Comparison of ENCODE assay signal across 11 cellular contexts in genomic region chr5:76547891-76548524, GRCh38.
DNase-seq lines count a peak whose midpoint lies in the region; ATAC-seq and TF ChIP-seq lines count a peak whose summit lies in the region.
"Had no signal": no experiment of that assay in that cellular context is flagged by ENCODE, and none has a peak within 500 bp of the region (broad histone marks: within the 10 kb centered on the region; RNA-seq: fewer than 3 reads in every experiment).

No MANE protein-coding gene starts in this region.

- H3K27ac ChIP-seq in spleen: peak overlapping the region; percentile 9 to 93 (median 80)
- H3K27ac ChIP-seq: 22Rv1, neural progenitor cell had no signal

- CTCF ChIA-PET in activated CD8-positive, alpha-beta T cell treated with anti-CD3 and anti-CD28 coated beads, Interleukin-2, amount 10 ng/mL, durations not matched to agents 7 days and 5 days (lab: Charles Lee): interaction anchor here (0.9 to 4.1 kb wide), 13 partner anchors 11 to 373 kb away, joined by 3 to 43 read pairs (median 4); partner anchors contain the start of gene IQGAP2

- H3K36me3 ChIP-seq in spleen: no peaks in the 10 kb centered on the region
- H3K36me3 ChIP-seq: neural progenitor cell had no signal

- H3K4me3 Mint-ChIP-seq in T-helper 1 cell treated with Interleukin-12 subunit alpha and Interleukin-12 subunit beta and Interleukin-4 antibody, amounts not matched to agents 30 μg/mL and 1 μg/mL, for 36 hours: peak overlapping the region; percentile 80
- H3K4me3 Mint-ChIP-seq in activated CD8-positive, alpha-beta T cell treated with anti-CD3 and anti-CD28 coated beads, Interleukin-2, amount 10 ng/mL, durations not matched to agents 7 days and 5 days: peak overlapping the region; percentile 66
- H3K4me3 Mint-ChIP-seq: neural progenitor cell had no signal

- peaks cover 8% of the 10 kb centered on the region for H3K36me3 Mint-ChIP-seq in T-helper 1 cell treated with Interleukin-12 subunit alpha and Interleukin-12 subunit beta and Interleukin-4 antibody, amounts not matched to agents 30 μg/mL and 1 μg/mL, for 36 hours (ENCODE audit: low read depth)
- peaks cover 5% of the 10 kb centered on the region for H3K36me3 Mint-ChIP-seq in activated CD8-positive, alpha-beta T cell treated with anti-CD3 and anti-CD28 coated beads, Interleukin-2, amount 10 ng/mL, durations not matched to agents 7 days and 5 days (ENCODE audit: low read depth)

- no peak for TF ChIP-seq POLR2A in spleen (IDR thresholded peaks at IDR 0.05)

- intact Hi-C loops in spleen (cut with DNase I; ENCODE audit: low total_unique reads): no loop called here

- H3K4me1 ChIP-seq in spleen: peaks cover 17 to 58% (median 48%) of the 10 kb centered on the region in 6 donors
- H3K4me1 ChIP-seq: neural progenitor cell had no signal

- H3K27me3 Mint-ChIP-seq in T-helper 1 cell treated with Interleukin-12 subunit alpha and Interleukin-12 subunit beta and Interleukin-4 antibody, amounts not matched to agents 30 μg/mL and 1 μg/mL, for 36 hours (ENCODE audit: low read depth): no peaks in the 10 kb centered on the region
- no peaks in the 10 kb centered on the region for H3K27me3 Mint-ChIP-seq in activated CD8-positive, alpha-beta T cell treated with anti-CD3 and anti-CD28 coated beads, Interleukin-2, amount 10 ng/mL, durations not matched to agents 7 days and 5 days (ENCODE audit: low read depth)

- H3K27me3 ChIP-seq in spleen (replicated peaks in 1 of 7): no peaks in the 10 kb centered on the region
- H3K27me3 ChIP-seq: neural progenitor cell had no signal

- peak overlapping the region in 1 of 8 donors; percentile 51 for H3K4me3 ChIP-seq in spleen
- H3K4me3 ChIP-seq: neural progenitor cell had no signal

- no peaks in the 10 kb centered on the region for H3K9me3 ChIP-seq in spleen

- ATAC-seq in HG02759 (IDR thresholded peaks at IDR 0.05; ENCODE audit: unreplicated experiment): peak; percentile 36
- ATAC-seq in activated CD8-positive, alpha-beta T cell treated with anti-CD3 and anti-CD28 coated beads, Interleukin-2, amount 10 ng/mL, durations not matched to agents 7 days and 5 days: no peak

- no peak for DNase-seq in T-helper 1 cell
- DNase-seq in activated CD8-positive, alpha-beta T cell treated with anti-CD3 and anti-CD28 coated beads, Interleukin-2, amount 10 ng/mL, durations not matched to agents 7 days and 5 days: no peak
- DNase-seq in spleen: no peak
- no peak for DNase-seq in medulla oblongata (ENCODE audit: extremely low spot score)
- DNase-seq in NAMALWA (ENCODE audit: low spot score): no peak
- no peak for DNase-seq in 8988T
- DNase-seq: NCI-H2171 had no signal

- no peaks in the 10 kb centered on the region for H3K9me3 Mint-ChIP-seq in T-helper 1 cell treated with Interleukin-12 subunit alpha and Interleukin-12 subunit beta and Interleukin-4 antibody, amounts not matched to agents 30 μg/mL and 1 μg/mL, for 36 hours
- H3K9me3 Mint-ChIP-seq in activated CD8-positive, alpha-beta T cell treated with anti-CD3 and anti-CD28 coated beads, Interleukin-2, amount 10 ng/mL, durations not matched to agents 7 days and 5 days (ENCODE audit: insufficient read depth): peaks cover 9% of the 10 kb centered on the region

- peaks cover 58% of the 10 kb centered on the region for H3K4me1 Mint-ChIP-seq in T-helper 1 cell treated with Interleukin-12 subunit alpha and Interleukin-12 subunit beta and Interleukin-4 antibody, amounts not matched to agents 30 μg/mL and 1 μg/mL, for 36 hours (ENCODE audit: low read depth)
- peaks cover 46% of the 10 kb centered on the region for H3K4me1 Mint-ChIP-seq in activated CD8-positive, alpha-beta T cell treated with anti-CD3 and anti-CD28 coated beads, Interleukin-2, amount 10 ng/mL, durations not matched to agents 7 days and 5 days (ENCODE audit: low read depth)

- WGBS in spleen, 5 donors: 78 to 83% (median 79%) methylated on average over 3 of the region's 3 CpGs

- TF ChIP-seq CTCF in spleen (IDR thresholded peaks at IDR 0.05 in 8 of 11, conservative IDR thresholded peaks at IDR 0.05 in 3 of 11): no peak

- POLR2A ChIA-PET in activated CD8-positive, alpha-beta T cell treated with anti-CD3 and anti-CD28 coated beads, Interleukin-2, amount 10 ng/mL, durations not matched to agents 7 days and 5 days (lab: Charles Lee): interaction anchor here (0.6 to 1.9 kb wide), 4 partner anchors 11 to 1777 kb away, joined by 3 to 25 read pairs (median 4); partner anchors contain the start of gene IQGAP2

- peak overlapping the region; percentile 99 for H3K27ac Mint-ChIP-seq in T-helper 1 cell treated with Interleukin-12 subunit alpha and Interleukin-12 subunit beta and Interleukin-4 antibody, amounts not matched to agents 30 μg/mL and 1 μg/mL, for 36 hours
- H3K27ac Mint-ChIP-seq in activated CD8-positive, alpha-beta T cell treated with anti-CD3 and anti-CD28 coated beads, Interleukin-2, amount 10 ng/mL, durations not matched to agents 7 days and 5 days: peak overlapping the region; percentile 82
- H3K27ac Mint-ChIP-seq: neural progenitor cell had no signal
